In the genomic region with DNA sequence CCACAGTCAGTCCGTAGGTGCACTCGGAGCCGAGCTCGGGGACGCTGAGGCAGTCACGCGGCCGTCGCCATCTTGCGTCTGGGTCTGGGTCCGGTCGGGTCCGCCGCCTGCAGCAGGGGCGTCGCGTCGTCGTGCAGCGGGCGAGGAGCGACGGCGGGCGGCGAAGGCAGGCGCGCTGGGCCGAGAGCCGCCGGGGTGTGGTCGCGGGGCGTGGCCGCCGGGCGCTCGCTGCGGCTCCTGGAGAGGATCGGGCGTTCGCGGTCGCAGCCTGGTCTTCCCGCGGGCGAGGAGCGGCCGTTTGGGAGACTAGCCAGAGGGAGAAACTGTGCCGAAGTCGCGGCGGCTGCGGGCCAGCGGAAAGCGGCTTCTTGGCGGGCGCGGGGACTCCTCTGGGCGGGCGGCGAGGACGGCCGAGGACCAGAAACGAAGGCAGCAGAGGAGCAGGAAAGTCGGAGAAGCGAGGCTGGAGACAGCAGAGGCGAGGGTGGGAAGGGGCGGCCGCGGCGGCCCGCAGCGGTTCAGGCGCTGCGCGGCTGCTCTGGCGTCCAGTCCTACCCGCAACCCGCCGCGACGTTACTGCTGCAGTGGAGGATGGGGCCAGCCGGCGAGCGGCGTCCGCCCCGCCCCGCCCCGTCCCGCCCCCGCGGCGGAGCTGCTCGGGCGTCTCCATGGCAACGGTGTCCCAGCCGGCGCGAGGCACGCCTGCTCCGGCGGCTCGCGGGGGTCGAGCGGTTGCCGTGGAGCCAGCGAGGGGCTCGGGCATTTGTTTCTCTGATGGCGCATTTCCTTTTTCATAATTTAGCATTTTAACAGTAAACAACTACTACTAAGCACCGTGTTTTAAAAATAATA, we compare ENCODE assay signal across 8 cellular contexts.
A peak's percentile ranks its signal among the peaks of the same experiment; 100 is the strongest.
DNase-seq lines count a peak whose midpoint lies in the region; ATAC-seq and TF ChIP-seq lines count a peak whose summit lies in the region.

A gene with protein sequence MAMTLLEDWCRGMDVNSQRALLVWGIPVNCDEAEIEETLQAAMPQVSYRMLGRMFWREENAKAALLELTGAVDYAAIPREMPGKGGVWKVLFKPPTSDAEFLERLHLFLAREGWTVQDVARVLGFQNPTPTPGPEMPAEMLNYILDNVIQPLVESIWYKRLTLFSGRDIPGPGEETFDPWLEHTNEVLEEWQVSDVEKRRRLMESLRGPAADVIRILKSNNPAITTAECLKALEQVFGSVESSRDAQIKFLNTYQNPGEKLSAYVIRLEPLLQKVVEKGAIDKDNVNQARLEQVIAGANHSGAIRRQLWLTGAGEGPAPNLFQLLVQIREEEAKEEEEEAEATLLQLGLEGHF (minus strand): TSS at position 581 of the 852 bp plus-strand sequence. CDS start 745 bp downstream, outside the sequence.

- peak; percentile 82 for DNase-seq in ACHN
- DNase-seq in NCI-H226, result peak; percentile 77
- peak; percentile 68 for DNase-seq in activated CD4-positive, CD25-positive, alpha-beta regulatory T cell treated with anti-CD3 and anti-CD28 coated beads, Interleukin-2, amount 50 U/mL, for 16 hours (ENCODE audit: low read depth, low spot score)
- DNase-seq in central memory CD4-positive, alpha-beta T cell, result peak; percentile 82
- DNase-seq in iris pigment epithelial cell (ENCODE audit: low read depth), result peak; percentile 81
- peak; percentile 74 to 79 for DNase-seq in stimulated activated CD4-positive, alpha-beta T cell treated with anti-CD3 and anti-CD28 coated beads, Interleukin-12 subunit alpha, Interleukin-12 subunit beta, amount 100 ng/mL, for 24 hours (ENCODE audit: low read depth in 2 of 2)

- peak; percentile 55 for TF ChIP-seq POLR2A in GM18951 (IDR thresholded peaks at IDR 0.05; ENCODE audit: extremely low read depth, insufficient read depth, insufficient read length)

- ATAC-seq in HG03175 (IDR thresholded peaks at IDR 0.05; ENCODE audit: unreplicated experiment), result peak; percentile 76

- in situ Hi-C loops in ACHN (cut with HindIII; ENCODE audit: low pct_ligation_motif_present, low pct_unique_long_range_greater_than_20kb, low sequenced_read_pairs) (no loop called here), GM18951 (cut with MboI; ENCODE audit: low sequenced_read_pairs, unreplicated experiment) (no loop called here)

Comparison
In these comparisons a context has a peak if more than half of its experiments do, and no peak if none do; other contexts are left out.
1. Peak in every context shown above with its lines: DNase-seq and ATAC-seq.